In the genomic region with DNA sequence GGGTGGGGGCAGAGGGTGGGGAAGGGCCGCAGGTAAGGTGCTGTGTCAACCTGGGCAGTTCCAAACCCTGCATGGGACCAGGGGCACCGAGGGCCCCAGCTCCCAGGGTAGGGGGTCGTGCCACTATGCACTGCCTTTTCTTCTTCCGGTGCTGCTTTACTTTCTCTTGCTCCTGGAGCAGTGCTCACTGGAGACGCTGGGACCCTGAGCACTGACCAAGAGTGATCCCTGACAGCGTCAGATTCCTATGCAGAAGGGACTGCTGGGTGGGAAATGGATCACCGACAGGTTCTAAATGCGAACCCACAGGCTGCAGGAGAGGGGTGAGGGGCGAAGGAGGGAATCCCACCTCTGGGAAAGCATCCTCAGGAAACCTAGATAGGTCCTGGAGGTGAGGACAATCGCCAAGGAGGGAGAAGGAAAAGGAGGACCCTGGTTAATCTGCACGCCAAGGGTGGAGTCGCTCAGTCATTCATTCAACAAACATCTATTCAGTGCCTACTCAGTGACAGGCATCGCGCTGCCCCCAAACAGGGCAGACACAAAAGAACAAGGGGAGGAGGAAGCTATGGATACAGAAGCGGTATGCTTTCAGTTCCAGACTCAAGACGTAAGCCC, we compare ENCODE assay signal across 9 cellular contexts.
DNase-seq lines count a peak whose midpoint lies in the region; ATAC-seq and TF ChIP-seq lines count a peak whose summit lies in the region.
"Had no signal": no experiment of that assay in that cellular context is flagged by ENCODE, and none has a peak within 500 bp of the region (broad histone marks: within the 10 kb centered on the region; RNA-seq: fewer than 3 reads in every experiment).

No MANE protein-coding gene starts in this region.

- POLR2A ChIA-PET in activated naive CD8-positive, alpha-beta T cell treated with anti-CD3 and anti-CD28 coated beads, Interleukin-2, amount 10 ng/mL, durations not matched to agents 7 days and 5 days (lab: Charles Lee), result interaction anchor here (0.9 kb wide), 1 partner anchor 128 kb away, joined by 4 read pairs; no protein-coding TSS in a partner anchor

- intact Hi-C loops in tibial artery (cut with DNase I; ENCODE audit: low total_unique reads), result no loop called here

- peaks cover 0 to 20% (median 16%) of the 10 kb centered on the region in 4 donors for H3K4me1 ChIP-seq in tibial artery

- no peaks in the 10 kb centered on the region for H3K9me3 ChIP-seq in tibial artery

- no peaks in the 10 kb centered on the region for H3K36me3 Mint-ChIP-seq in activated naive CD8-positive, alpha-beta T cell
- H3K36me3 Mint-ChIP-seq in activated naive CD8-positive, alpha-beta T cell treated with anti-CD3 and anti-CD28 coated beads for 36 hours, result no peaks in the 10 kb centered on the region
- peaks cover 2% of the 10 kb centered on the region for H3K36me3 Mint-ChIP-seq in activated naive CD8-positive, alpha-beta T cell treated with anti-CD3 and anti-CD28 coated beads, Interleukin-2, amount 10 ng/mL, durations not matched to agents 7 days and 5 days
- H3K36me3 Mint-ChIP-seq in immature natural killer cell, result no peaks in the 10 kb centered on the region

- H3K27me3 ChIP-seq in tibial artery, result peaks cover 0 to 26% of the 10 kb centered on the region in 2 donors

- peaks cover 25% of the 10 kb centered on the region for H3K27me3 Mint-ChIP-seq in activated naive CD8-positive, alpha-beta T cell
- peaks cover 76% of the 10 kb centered on the region for H3K27me3 Mint-ChIP-seq in activated naive CD8-positive, alpha-beta T cell treated with anti-CD3 and anti-CD28 coated beads for 36 hours
- peaks cover 60% of the 10 kb centered on the region for H3K27me3 Mint-ChIP-seq in activated naive CD8-positive, alpha-beta T cell treated with anti-CD3 and anti-CD28 coated beads, Interleukin-2, amount 10 ng/mL, durations not matched to agents 7 days and 5 days
- peaks cover 11 to 16% (median 16%) of the 10 kb centered on the region in 3 donors for H3K27me3 Mint-ChIP-seq in immature natural killer cell (ENCODE audit: low read depth in 3 of 3)

- H3K27ac ChIP-seq in tibial artery, result no peak overlapping the region

- no peaks in the 10 kb centered on the region for H3K9me3 Mint-ChIP-seq in activated naive CD8-positive, alpha-beta T cell (ENCODE audit: low read depth)
- no peaks in the 10 kb centered on the region for H3K9me3 Mint-ChIP-seq in activated naive CD8-positive, alpha-beta T cell treated with anti-CD3 and anti-CD28 coated beads for 36 hours
- peaks cover 2% of the 10 kb centered on the region for H3K9me3 Mint-ChIP-seq in activated naive CD8-positive, alpha-beta T cell treated with anti-CD3 and anti-CD28 coated beads, Interleukin-2, amount 10 ng/mL, durations not matched to agents 7 days and 5 days
- H3K9me3 Mint-ChIP-seq in immature natural killer cell, result no peaks in the 10 kb centered on the region
- H3K9me3 Mint-ChIP-seq: activated B cell treated with CpG ODN at 0.5 μM for 24 hours had no signal

- no peak overlapping the region for H3K27ac Mint-ChIP-seq in activated naive CD8-positive, alpha-beta T cell
- no peak overlapping the region for H3K27ac Mint-ChIP-seq in activated naive CD8-positive, alpha-beta T cell treated with anti-CD3 and anti-CD28 coated beads for 36 hours
- H3K27ac Mint-ChIP-seq in activated naive CD8-positive, alpha-beta T cell treated with anti-CD3 and anti-CD28 coated beads, Interleukin-2, amount 10 ng/mL, durations not matched to agents 7 days and 5 days, result no peak overlapping the region
- H3K27ac Mint-ChIP-seq in immature natural killer cell, result no peak overlapping the region
- H3K27ac Mint-ChIP-seq: activated B cell treated with CpG ODN at 0.5 μM for 24 hours had no signal

- H3K4me3 Mint-ChIP-seq in activated naive CD8-positive, alpha-beta T cell, result peak overlapping the region; percentile 77
- no peak overlapping the region for H3K4me3 Mint-ChIP-seq in activated naive CD8-positive, alpha-beta T cell treated with anti-CD3 and anti-CD28 coated beads for 36 hours
- peak overlapping the region; percentile 81 for H3K4me3 Mint-ChIP-seq in activated naive CD8-positive, alpha-beta T cell treated with anti-CD3 and anti-CD28 coated beads, Interleukin-2, amount 10 ng/mL, durations not matched to agents 7 days and 5 days
- H3K4me3 Mint-ChIP-seq in immature natural killer cell, result peak overlapping the region in 3 of 5 donors; percentile 10 to 51 (median 27)

- H3K4me1 Mint-ChIP-seq in activated naive CD8-positive, alpha-beta T cell (ENCODE audit: low read depth), result peaks cover 31% of the 10 kb centered on the region
- peaks cover 18% of the 10 kb centered on the region for H3K4me1 Mint-ChIP-seq in activated naive CD8-positive, alpha-beta T cell treated with anti-CD3 and anti-CD28 coated beads for 36 hours
- peaks cover 22% of the 10 kb centered on the region for H3K4me1 Mint-ChIP-seq in activated naive CD8-positive, alpha-beta T cell treated with anti-CD3 and anti-CD28 coated beads, Interleukin-2, amount 10 ng/mL, durations not matched to agents 7 days and 5 days
- peaks cover 8 to 10% of the 10 kb centered on the region in 2 donors for H3K4me1 Mint-ChIP-seq in immature natural killer cell

- peak overlapping the region; percentile 47 to 59 for H3K4me3 ChIP-seq in tibial artery

- no peak for DNase-seq in activated naive CD8-positive, alpha-beta T cell treated with anti-CD3 and anti-CD28 coated beads for 36 hours
- no peak for DNase-seq in activated naive CD8-positive, alpha-beta T cell treated with anti-CD3 and anti-CD28 coated beads, Interleukin-2, amount 10 ng/mL, durations not matched to agents 7 days and 5 days
- DNase-seq in immature natural killer cell, result no peak
- DNase-seq in tibial artery, result no peak
- no peak for DNase-seq in NCI-H2107 (lab: John Stamatoyannopoulos, UW)
- DNase-seq in stimulated activated CD8-positive, alpha-beta memory T cell treated with anti-CD3 and anti-CD28 coated beads, Interleukin-4, amount 100 ng/mL, for 48 hours, result no peak
- DNase-seq: activated B cell treated with CpG ODN at 0.5 μM for 24 hours had no signal

- TF ChIP-seq CTCF in tibial artery (IDR thresholded peaks at IDR 0.05), result no peak

- ATAC-seq in activated naive CD8-positive, alpha-beta T cell treated with anti-CD3 and anti-CD28 coated beads, Interleukin-2, amount 10 ng/mL, durations not matched to agents 7 days and 5 days (ENCODE audit: low read depth), result no peak
- ATAC-seq in GM21723 (IDR thresholded peaks at IDR 0.05; ENCODE audit: unreplicated experiment), result no peak

- no peaks in the 10 kb centered on the region for H3K36me3 ChIP-seq in tibial artery
